ENCODE assay signal across 26 cellular contexts in the genomic region with DNA sequence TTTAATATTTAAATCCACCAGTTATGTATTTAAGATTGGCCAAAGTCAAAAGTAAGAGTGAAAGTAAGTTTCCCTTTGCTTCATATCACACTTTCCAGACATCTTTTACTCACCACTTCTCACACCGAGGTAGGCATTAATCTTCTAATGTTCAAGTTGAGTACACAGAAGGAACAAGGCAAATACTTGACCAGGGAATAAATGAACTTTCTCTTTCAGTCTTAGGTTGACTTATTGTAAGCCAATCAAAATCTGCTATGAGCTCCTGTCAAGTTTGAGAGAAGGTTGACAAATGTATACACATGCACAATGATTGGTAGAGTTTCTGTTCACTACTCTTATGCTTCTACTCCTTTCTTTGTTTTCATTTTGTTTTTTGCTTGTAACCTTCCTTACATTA.
"Had no signal": no experiment of that assay in that cellular context is flagged by ENCODE, and none has a peak within 500 bp of the region (broad histone marks: within the 10 kb centered on the region; RNA-seq: fewer than 3 reads in every experiment).

No MANE protein-coding gene starts in this region.

- H3K9me3 ChIP-seq: psoas muscle, sigmoid colon, thoracic aorta, vagina had no signal

- H3K4me2 ChIP-seq: neural progenitor cell had no signal

- DNase-seq: dorsolateral prefrontal cortex; effector CD4-positive, alpha-beta T cell; hypothalamus; immature natural killer cell; islet precursor cell; kidney glomerular epithelial cell; left colon; left ventricle myocardium superior; mucosa of descending colon; naive B cell; psoas muscle; right cardiac atrium; sigmoid colon; spleen; stimulated activated CD4-positive, alpha-beta T cell treated with anti-CD3 and anti-CD28 coated beads, Interleukin-4, amount 100 ng/mL, for 4 hours; stimulated activated naive CD8-positive, alpha-beta T cell treated with anti-CD3 and anti-CD28 coated beads, Interleukin-15, Interleukin-2, amounts not matched to agents 100 U/mL and 50 U/mL, for 24 hours; upper lobe of left lung had no signal

- ATAC-seq: left colon; left ventricle myocardium superior; mucosa of descending colon; natural killer cell treated with Interleukin-12 subunit alpha and Interleukin-12 subunit beta and Interleukin-15 and Interleukin-18, amount 100 ng/mL, for 72 hours; psoas muscle; right cardiac atrium; stimulated activated memory B cell treated with anti-CD40 and anti-IgM and Interleukin-4, amounts not matched to agents 10 μg/mL and 1 μg/mL and 100 μg/mL, for 72 hours; stimulated activated naive CD8-positive, alpha-beta T cell treated with anti-CD3 and anti-CD28 coated beads, Interleukin-15, Interleukin-2, amounts not matched to agents 100 U/mL and 50 U/mL, for 24 hours had no signal

- FAIRE-seq: colon, frontal cortex had no signal

- H3K36me3 ChIP-seq: neural progenitor cell, sigmoid colon, spleen, thoracic aorta, tibial nerve, upper lobe of left lung, vagina had no signal

- H3K27ac ChIP-seq: dorsolateral prefrontal cortex, psoas muscle, sigmoid colon, spleen, thoracic aorta, tibial nerve, upper lobe of left lung, vagina had no signal

- H3K4me3 ChIP-seq: dorsolateral prefrontal cortex, lung, mucosa of descending colon, neural progenitor cell, psoas muscle, sigmoid colon, spleen, thoracic aorta, tibial nerve, upper lobe of left lung, vagina had no signal

- H3K4me1 ChIP-seq: psoas muscle, sigmoid colon, spleen, tibial nerve, upper lobe of left lung, vagina had no signal

- H2AFZ ChIP-seq: neural progenitor cell had no signal

- H3K27me3 ChIP-seq: dorsolateral prefrontal cortex, neural progenitor cell, sigmoid colon, spleen, tibial nerve, upper lobe of left lung, vagina had no signal

- H3K9ac ChIP-seq: neural progenitor cell had no signal
